Comparison of ENCODE assay signal across 8 cellular contexts in the genomic region with DNA sequence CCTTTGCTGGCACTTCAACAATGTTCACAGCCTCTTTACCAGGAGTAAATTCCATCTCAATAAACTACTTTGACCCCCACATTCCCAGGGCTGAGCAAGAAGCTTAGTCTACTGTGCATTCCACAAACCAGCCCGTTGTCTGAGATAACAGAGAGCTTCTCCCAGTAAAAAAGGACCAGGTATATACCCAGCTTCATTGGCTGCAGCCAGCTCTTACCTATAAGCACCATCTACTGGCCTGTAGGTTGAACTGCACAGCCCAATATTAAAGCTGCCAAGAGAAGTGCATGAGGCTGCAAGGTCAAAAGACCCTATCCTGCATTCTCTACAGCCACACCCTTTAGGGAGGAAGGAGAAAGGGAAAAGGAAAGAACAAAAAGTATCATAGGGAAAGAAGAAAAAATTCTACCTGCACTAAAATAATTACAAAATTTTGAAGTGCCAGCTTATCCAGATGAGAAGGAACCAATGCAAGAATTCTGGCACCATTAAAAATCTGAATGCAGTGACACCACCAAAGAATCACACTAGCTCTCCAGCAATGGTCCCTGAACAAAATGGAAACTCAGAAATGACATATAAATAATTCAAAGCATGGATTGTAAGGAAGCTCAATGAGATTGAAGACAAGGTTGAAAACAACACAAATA. TPM values are rescaled to one million over a fixed set of nuclear protein-coding genes. Genes with fewer than 3 reads are reported as not detected.
DNase-seq lines count a peak whose midpoint lies in the region; ATAC-seq and TF ChIP-seq lines count a peak whose summit lies in the region.

No MANE protein-coding gene starts in this region.

- TF ChIP-seq CTCF in cardiac fibroblast (IDR thresholded peaks at IDR 0.05; ENCODE audit: low read depth, low read length) = peak; percentile 82
- TF ChIP-seq CTCF in mesothelial cell of epicardium (IDR thresholded peaks at IDR 0.05; ENCODE audit: unreplicated experiment) = peak; percentile 41

- H3K4me3 ChIP-seq in cardiac fibroblast (replicated peaks in 1 of 2; ENCODE audit: low read depth in 2 of 2, low read length in 2 of 2) = no peak overlapping the region

- ATAC-seq in GM19324 (IDR thresholded peaks at IDR 0.05; ENCODE audit: low FRiP score, unreplicated experiment) (peak; percentile 96), HG03108 (IDR thresholded peaks at IDR 0.05; ENCODE audit: unreplicated experiment) (peak; percentile 93)

- peaks cover 4% of the 10 kb centered on the region for H3K4me1 Mint-ChIP-seq in mesothelial cell of epicardium

- peaks cover 4% of the 10 kb centered on the region for H3K9me3 Mint-ChIP-seq in mesothelial cell of epicardium

- H3K36me3 Mint-ChIP-seq in mesothelial cell of epicardium = no peaks in the 10 kb centered on the region

- H3K27ac Mint-ChIP-seq in mesothelial cell of epicardium = no peak overlapping the region

- peak; percentile 6 for DNase-seq in DMS153 treated with DMSO at 0.1 percent for 48 hours (lab: John Stamatoyannopoulos, UW; ENCODE audit: unreplicated experiment)
- DNase-seq in NCI-H226 = peak; percentile 68
- peak; percentile 38 to 55 for DNase-seq in cardiac fibroblast (ENCODE audit: low read depth in 2 of 2)
- DNase-seq in mesothelial cell of epicardium (ENCODE audit: low spot score in 2 of 2, unreplicated experiment in 2 of 2) = no peak
- no peak for DNase-seq in globus pallidus (ENCODE audit: low spot score)
- DNase-seq in nucleus accumbens (lab: John Stamatoyannopoulos, UW) = no peak

- H3K4me3 Mint-ChIP-seq in mesothelial cell of epicardium = no peak overlapping the region

- H3K27me3 Mint-ChIP-seq in mesothelial cell of epicardium (ENCODE audit: low read depth) = peaks cover 3% of the 10 kb centered on the region

RNA-seq across cellular contexts. Expression of gene INTU, which starts 45.7 kb away (rescaled TPM):
- 25.0 to 27.7 TPM (median 26.2 TPM) in 3 replicates for total RNA-seq in mesothelial cell of epicardium

Comparison
In these comparisons a context has a peak if more than half of its experiments do, and no peak if none do; other contexts are left out.
1. DNase-seq: peak in DMS153 treated with DMSO at 0.1 percent for 48 hours (single experiment), NCI-H226 (single experiment) and cardiac fibroblast (2 of 2); none in mesothelial cell of epicardium (0 of 2), globus pallidus (single experiment) and nucleus accumbens (0 of 56).